ENCODE assay signal across 35 cellular contexts in genomic region chr13:53719281-53719680, GRCh38.
"Had no signal": no experiment of that assay in that cellular context is flagged by ENCODE, and none has a peak within 500 bp of the region (broad histone marks: within the 10 kb centered on the region; RNA-seq: fewer than 3 reads in every experiment).

No MANE protein-coding gene starts in this region.

- DNase-seq: Karpas-422, Kasumi-1, MG63, MM.1S, MV-4-11, NCI-H1048, NCI-H1092, NCI-H1092 treated with DMSO at 0.1 percent for 48 hours, NCI-H1105, NCI-H1105 treated with DMSO at 0.1 percent for 48 hours, NCI-H1417, NCI-H1417 treated with DMSO at 0.1 percent for 48 hours, NCI-H1436, NCI-H1436 treated with DMSO at 0.1 percent for 48 hours, NCI-H146, NCI-H1694, NCI-H1694 treated with DMSO at 0.1 percent for 48 hours, NCI-H187, NCI-H187 treated with DMSO at 0.1 percent for 48 hours, NCI-H1930, NCI-H2029, NCI-H2029 treated with DMSO at 0.1 percent for 48 hours, NCI-H2081, NCI-H2081 treated with DMSO at 0.1 percent for 48 hours, NCI-H2107, NCI-H2171, NCI-H2171 treated with DMSO at 0.1 percent for 48 hours, NCI-H2227 treated with DMSO at 0.1 percent for 48 hours, NCI-H226, NCI-H345, NCI-H446, NCI-H446 treated with DMSO at 0.1 percent for 48 hours, NCI-H510A, NCI-H510A treated with DMSO at 0.1 percent for 48 hours, NCI-H524 had no signal
